Comparison of ENCODE assay signal across 8 cellular contexts in genomic region chr18:3605562-3606443, GRCh38.
DNase-seq lines count a peak whose midpoint lies in the region; ATAC-seq lines count a peak whose summit lies in the region.

No MANE protein-coding gene starts in this region.

- H3K4me1 ChIP-seq in mesendoderm (ENCODE audit: control insufficient read depth, low read depth, low read length): peaks cover 9% of the 10 kb centered on the region

- H3K4me3 ChIP-seq in mesendoderm (ENCODE audit: low read length): peak overlapping the region; percentile 41

- peaks cover 6% of the 10 kb centered on the region for H3K4me1 Mint-ChIP-seq in central memory CD8-positive, alpha-beta T cell

- H3K27ac ChIP-seq in mesendoderm (ENCODE audit: low read depth, low read length): peak overlapping the region; percentile 100

- peak; percentile 67 for DNase-seq in GDM1 (lab: John Stamatoyannopoulos, UW)
- DNase-seq in OCI-M2 (lab: John Stamatoyannopoulos, UW; ENCODE audit: unreplicated experiment): peak; percentile 7
- DNase-seq in central memory CD8-positive, alpha-beta T cell (ENCODE audit: low spot score in 2 of 2): no peak
- peak; percentile 58 for DNase-seq in mesendoderm
- DNase-seq in HuH-7 (ENCODE audit: low spot score): no peak
- DNase-seq in NCI-H2029 (lab: John Stamatoyannopoulos, UW): no peak

- H4K5ac ChIP-seq in mesendoderm (ENCODE audit: low read length): peak overlapping the region; percentile 64

- H3K27me3 Mint-ChIP-seq in central memory CD8-positive, alpha-beta T cell: no peaks in the 10 kb centered on the region

- peak overlapping the region; percentile 97 for H2BK5ac ChIP-seq in mesendoderm (ENCODE audit: low read length)

- H3K9me3 Mint-ChIP-seq in central memory CD8-positive, alpha-beta T cell: no peaks in the 10 kb centered on the region

- no peak overlapping the region for H3K4me3 Mint-ChIP-seq in central memory CD8-positive, alpha-beta T cell

- peaks cover 2% of the 10 kb centered on the region for H3K79me1 ChIP-seq in mesendoderm (ENCODE audit: low read length)

- peak overlapping the region; percentile 93 for H2BK120ac ChIP-seq in mesendoderm (ENCODE audit: low read depth, low read length)

- no peak overlapping the region for H3K27ac Mint-ChIP-seq in central memory CD8-positive, alpha-beta T cell (ENCODE audit: low read depth)

- peak; percentile 40 for ATAC-seq in central memory CD8-positive, alpha-beta T cell (replicated peaks; ENCODE audit: extremely low read depth, poor library complexity, severe bottlenecking)
- ATAC-seq in esophagus mucosa (no peak), GM18858 (IDR thresholded peaks at IDR 0.05; ENCODE audit: unreplicated experiment) (no peak)

- peak overlapping the region; percentile 99 for H3K18ac ChIP-seq in mesendoderm (ENCODE audit: low read length)

- H3K4me2 ChIP-seq in mesendoderm (ENCODE audit: low read length): peak overlapping the region; percentile 66

- no peaks in the 10 kb centered on the region for H3K27me3 ChIP-seq in mesendoderm (ENCODE audit: insufficient read depth, low read length, poor library complexity)

- H3K36me3 Mint-ChIP-seq in central memory CD8-positive, alpha-beta T cell (ENCODE audit: insufficient read depth): peaks cover 4% of the 10 kb centered on the region

- peak overlapping the region; percentile 97 for H2AK5ac ChIP-seq in mesendoderm (ENCODE audit: low read length)

- H4K8ac ChIP-seq in mesendoderm (ENCODE audit: low read depth, low read length): peak overlapping the region; percentile 59

- H3K23ac ChIP-seq in mesendoderm (ENCODE audit: low read length): peak overlapping the region; percentile 48

- no CpG with 5 or more reads among the region's 14 CpGs for WGBS in mesendoderm (ENCODE audit: extremely low coverage, insufficient coverage, low lambda C conversion rate)

- H3K79me2 ChIP-seq in mesendoderm (ENCODE audit: control insufficient read depth, insufficient read depth, low read length): peaks cover 36% of the 10 kb centered on the region

- H3K56ac ChIP-seq in mesendoderm (ENCODE audit: low read length): peak overlapping the region; percentile 94

- H3K9ac ChIP-seq in mesendoderm (ENCODE audit: low read length): peak overlapping the region; percentile 99

- H2BK15ac ChIP-seq in mesendoderm (replicated peaks; ENCODE audit: low read depth): peak overlapping the region; percentile 88

- peaks cover 2% of the 10 kb centered on the region for H3K36me3 ChIP-seq in mesendoderm (ENCODE audit: control insufficient read depth, insufficient read depth, low read length)

- H3K4ac ChIP-seq in mesendoderm (ENCODE audit: low read depth, low read length): peak overlapping the region; percentile 99

Comparison
In these comparisons a context has a peak if more than half of its experiments do, and no peak if none do; other contexts are left out.
1. DNase-seq: peak in GDM1 (single experiment), OCI-M2 (single experiment) and mesendoderm (single experiment); none in central memory CD8-positive, alpha-beta T cell (0 of 2), HuH-7 (single experiment) and NCI-H2029 (single experiment).